Comparison of ENCODE assay signal across 22 cellular contexts in genomic region chr2:153197635-153198386, GRCh38.
"Had no signal": no experiment of that assay in that cellular context is flagged by ENCODE, and none has a peak within 500 bp of the region (broad histone marks: within the 10 kb centered on the region; RNA-seq: fewer than 3 reads in every experiment).

No MANE protein-coding gene starts in this region.

- H3K9ac ChIP-seq: KMS-11 had no signal

- H3K4me3 ChIP-seq: SJSA1, SK-N-MC had no signal

- H3K4me1 ChIP-seq: SJSA1 had no signal

- H3K27me3 ChIP-seq: SJSA1 had no signal

- H3K27ac ChIP-seq: KMS-11, SJSA1, SK-N-MC had no signal

- DNase-seq: IMR-90, Kasumi-1, MM.1S, NCI-H1092 treated with DMSO at 0.1 percent for 48 hours, NCI-H1436, NCI-H187, NCI-H2029, NCI-H2081 treated with DMSO at 0.1 percent for 48 hours, NCI-H2171, NCI-H226, NCI-H446, NCI-H510A, NCI-H524 treated with DMSO at 0.1 percent for 48 hours, NCI-H774, Right ventricle myocardium superior, RPMI8226, SIG-M5 had no signal

- H3K36me3 ChIP-seq: SJSA1 had no signal

- H3K9me3 ChIP-seq: SJSA1 had no signal

- FAIRE-seq: HepG2, RCC 7860 had no signal
